In genomic region chr17:54849660-54850059, GRCh38 we compare ENCODE assay signal across 35 cellular contexts.
"Had no signal": no experiment of that assay in that cellular context is flagged by ENCODE, and none has a peak within 500 bp of the region (broad histone marks: within the 10 kb centered on the region; RNA-seq: fewer than 3 reads in every experiment).

No MANE protein-coding gene starts in this region.

- H3K4me1 ChIP-seq: SJCRH30 had no signal

- H3K27ac ChIP-seq: PC-9, RWPE1, SJCRH30, SK-N-MC had no signal

- ATAC-seq: Panc1, Right ventricle myocardium inferior, SK-N-SH treated with all-trans-retinoic acid at 6 μM for 48 hours, T-cell had no signal

- H3K9me3 ChIP-seq: MG63, SJCRH30 had no signal

- H3K4me3 ChIP-seq: MG63, PC-9, SJCRH30, SK-N-MC had no signal

- DNase-seq: Kasumi-1, MG63, NCI-H1048, NCI-H1092 treated with DMSO at 0.1 percent for 48 hours, NCI-H1105 treated with DMSO at 0.1 percent for 48 hours, NCI-H1417, NCI-H1436, NCI-H146, NCI-H1694, NCI-H187, NCI-H1930, NCI-H2029 treated with DMSO at 0.1 percent for 48 hours, NCI-H2081 treated with DMSO at 0.1 percent for 48 hours, NCI-H2107, NCI-H2171, NCI-H226, NCI-H446 treated with DMSO at 0.1 percent for 48 hours, NCI-H510A, NCI-H524, NCI-H526, NCI-H69, NCI-H748 treated with DMSO at 0.1 percent for 48 hours, NCI-H82, OCI-M1, PC-9, SHP77, SIG-M5, SJCRH30, T-cell had no signal

- FAIRE-seq: RCC 7860 had no signal

- H3K4me2 ChIP-seq: PC-9 had no signal

- H2AFZ ChIP-seq: PC-9 had no signal

- H3K36me3 ChIP-seq: MG63, SJCRH30 had no signal

- H3K27me3 ChIP-seq: MG63, SJCRH30 had no signal
